ENCODE assay signal across 8 cellular contexts in genomic region chr14:51651388-51652167, GRCh38. TPM values are rescaled to one million over a fixed set of nuclear protein-coding genes. Genes with fewer than 3 reads are reported as not detected.
DNase-seq lines count a peak whose midpoint lies in the region; ATAC-seq and TF ChIP-seq lines count a peak whose summit lies in the region.

Gene FRMD6, plus strand, starts transcription at chr14:51651910. Its CDS starts 37,927 bp downstream, at chr14:51689837.

- H3K9ac ChIP-seq in SK-N-MC (ENCODE audit: insufficient read length): peak within 1 kb of the TSS; percentile 92

- H3K4me3 ChIP-seq in LNCaP clone FGC (ENCODE audit: low read depth, low read length) (peak within 1 kb of the TSS; percentile 88), SK-N-MC (peak within 1 kb of the TSS; percentile 95), thoracic aorta (peak within 1 kb of the TSS; percentile 99)

- peak within 1 kb of the TSS; percentile 97 for H3K27ac ChIP-seq in SK-N-MC
- peak within 1 kb of the TSS; percentile 93 to 95 for H3K27ac ChIP-seq in thoracic aorta

- DNase-seq in ELF-1 (ENCODE audit: low read depth, low spot score) (peak; percentile 92), GOT3 (lab: John Stamatoyannopoulos, UW) (peak; percentile 59), LNCaP clone FGC (ENCODE audit: low read depth) (peak; percentile 31), SK-N-MC (ENCODE audit: low read depth, low spot score) (no peak), glutamatergic neuron (peak; percentile 96), osteocyte (ENCODE audit: extremely low spot score, unreplicated experiment) (peak; percentile 94), thoracic aorta (ENCODE audit: low spot score) (peak; percentile 54)
- DNase-seq in activated naive CD4-positive, alpha-beta T cell treated with anti-CD3 and anti-CD28 coated beads, Interleukin-2, amount 50 U/mL, for 72 hours (ENCODE audit: low spot score in 2 of 2): peak; percentile 75 to 84

- H3K27ac Mint-ChIP-seq in activated naive CD4-positive, alpha-beta T cell treated with anti-CD3 and anti-CD28 coated beads, Interleukin-2, amount 50 U/mL, for 72 hours: peak within 1 kb of the TSS; percentile 21 to 29
- H3K27ac Mint-ChIP-seq in glutamatergic neuron (ENCODE audit: unreplicated experiment) (peak within 1 kb of the TSS; percentile 94), osteocyte (ENCODE audit: unreplicated experiment) (peak within 1 kb of the TSS; percentile 92)

- H3K4me1 ChIP-seq in thoracic aorta (ENCODE audit: control insufficient read depth in 1 of 2, low read depth in 2 of 2): peaks cover 10 to 39% of the 10 kb centered on the region in 2 donors

- H3K27me3 Mint-ChIP-seq in glutamatergic neuron (ENCODE audit: unreplicated experiment) (no peaks in the 10 kb centered on the region), osteocyte (ENCODE audit: unreplicated experiment) (no peaks in the 10 kb centered on the region)

- H3K36me3 ChIP-seq in SK-N-MC (ENCODE audit: insufficient read depth, low read length) (no peaks in the 10 kb centered on the region), thoracic aorta (no peaks in the 10 kb centered on the region)

- no peaks in the 10 kb centered on the region for H3K36me3 Mint-ChIP-seq in activated naive CD4-positive, alpha-beta T cell treated with anti-CD3 and anti-CD28 coated beads, Interleukin-2, amount 50 U/mL, for 72 hours
- H3K36me3 Mint-ChIP-seq in glutamatergic neuron (ENCODE audit: unreplicated experiment) (no peaks in the 10 kb centered on the region), osteocyte (ENCODE audit: unreplicated experiment) (no peaks in the 10 kb centered on the region)

- H3K4me3 Mint-ChIP-seq in glutamatergic neuron (ENCODE audit: unreplicated experiment): peak within 1 kb of the TSS; percentile 92
- H3K4me3 Mint-ChIP-seq in osteocyte (ENCODE audit: unreplicated experiment): peak within 1 kb of the TSS; percentile 93

- peak; percentile 80 for ATAC-seq in activated naive CD4-positive, alpha-beta T cell treated with anti-CD3 and anti-CD28 coated beads, Interleukin-2, amount 50 U/mL, for 72 hours
- peak; percentile 77 for ATAC-seq in thoracic aorta (ENCODE audit: insufficient number of reproducible peaks, low FRiP score, low read depth)

- H3K9me3 ChIP-seq in SK-N-MC (ENCODE audit: low read depth, low read length) (no peaks in the 10 kb centered on the region), thoracic aorta (no peaks in the 10 kb centered on the region)

- TF ChIP-seq CTCF in LNCaP clone FGC (IDR thresholded peaks at IDR 0.05; ENCODE audit: control insufficient read depth, extremely low read depth, insufficient read depth): peak; percentile 62
- TF ChIP-seq CTCF in glutamatergic neuron (IDR thresholded peaks at IDR 0.05; ENCODE audit: partially characterized antibody, unreplicated experiment): peak; percentile 87
- peak; percentile 84 for TF ChIP-seq CTCF in osteocyte (IDR thresholded peaks at IDR 0.05)
- TF ChIP-seq CTCF in thoracic aorta (IDR thresholded peaks at IDR 0.05): peak; percentile 82

- H3K9me3 Mint-ChIP-seq in activated naive CD4-positive, alpha-beta T cell treated with anti-CD3 and anti-CD28 coated beads, Interleukin-2, amount 50 U/mL, for 72 hours: no peaks in the 10 kb centered on the region
- H3K9me3 Mint-ChIP-seq in glutamatergic neuron (ENCODE audit: unreplicated experiment) (peaks cover 11% of the 10 kb centered on the region), osteocyte (ENCODE audit: unreplicated experiment) (no peaks in the 10 kb centered on the region)

- no peaks in the 10 kb centered on the region for H3K27me3 ChIP-seq in thoracic aorta (replicated peaks; ENCODE audit: insufficient read depth)

- H3K4me1 Mint-ChIP-seq in glutamatergic neuron (ENCODE audit: low read depth, unreplicated experiment) (peaks cover 17% of the 10 kb centered on the region), osteocyte (ENCODE audit: unreplicated experiment) (peaks cover 55% of the 10 kb centered on the region)

RNA-seq across cellular contexts. Expression of gene FRMD6, which starts in this region (rescaled TPM):
- total RNA-seq in activated naive CD4-positive, alpha-beta T cell treated with anti-CD3 and anti-CD28 coated beads, Interleukin-2, amount 50 U/mL, for 72 hours: 1 to 10 TPM; 6.3 to 6.5 TPM
- total RNA-seq in glutamatergic neuron (ENCODE audit: unreplicated experiment) (16.9 TPM), osteocyte (124 and 129 TPM in 2 replicates), thoracic aorta (10 to 100 TPM; 72.3 to 79.6 TPM)

Comparison
In these comparisons a context has a peak if more than half of its experiments do, and no peak if none do; other contexts are left out.
1. H3K27ac Mint-ChIP-seq: peak in every context shown above with its lines; median percentile 94 in glutamatergic neuron; 92 in osteocyte; 25 in activated naive CD4-positive, alpha-beta T cell treated with anti-CD3 and anti-CD28 coated beads, Interleukin-2, amount 50 U/mL, for 72 hours.